In the genomic region with DNA sequence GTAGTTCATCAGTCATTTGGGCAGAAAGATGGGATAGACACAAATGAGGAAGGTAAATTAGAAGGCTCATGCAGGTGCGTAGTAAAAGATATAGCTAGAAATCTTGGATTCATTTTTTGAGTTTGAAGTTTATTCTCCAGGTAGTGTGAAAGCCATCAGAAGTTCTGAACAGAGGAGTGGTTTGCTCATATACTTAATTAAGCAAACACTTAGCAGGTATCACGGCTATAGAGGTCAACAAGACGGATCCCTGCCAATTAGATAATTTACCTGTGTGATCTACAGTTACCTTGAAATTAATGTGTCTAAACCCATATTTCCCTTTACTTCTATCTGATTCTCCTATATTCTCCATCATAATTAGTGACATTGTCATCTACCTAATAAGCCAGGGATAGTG, we compare ENCODE assay signal across 18 cellular contexts. TPM values are rescaled to one million over a fixed set of nuclear protein-coding genes. Genes with fewer than 3 reads are reported as not detected.
DNase-seq lines count a peak whose midpoint lies in the region; ATAC-seq and TF ChIP-seq lines count a peak whose summit lies in the region.
"Had no signal": no experiment of that assay in that cellular context is flagged by ENCODE, and none has a peak within 500 bp of the region (broad histone marks: within the 10 kb centered on the region; RNA-seq: fewer than 3 reads in every experiment).

No MANE protein-coding gene starts in this region.

- H4K5ac ChIP-seq in IMR-90 (ENCODE audit: low read depth, low read length) = no peak overlapping the region

- in situ Hi-C loops in IMR-90 (cut with MboI; ENCODE audit: low sequenced_read_pairs) = no loop called here

- H3K9me3 ChIP-seq in IMR-90 (ENCODE audit: control insufficient read depth, insufficient read depth, low read length) = no peaks in the 10 kb centered on the region
- H3K9me3 ChIP-seq in muscle layer of colon (ENCODE audit: low read length) = no peaks in the 10 kb centered on the region
- H3K9me3 ChIP-seq in skeletal muscle tissue (ENCODE audit: control insufficient read depth in 3 of 3, low read length in 3 of 3) = no peaks in the 10 kb centered on the region
- H3K9me3 ChIP-seq in ascending aorta = no peaks in the 10 kb centered on the region
- H3K9me3 ChIP-seq: adrenal gland, upper lobe of left lung had no signal

- dilution Hi-C loops in IMR-90 (cut with HindIII; ENCODE audit: low sequenced_read_pairs, unreplicated experiment) = no loop called here

- H4K8ac ChIP-seq in IMR-90 (ENCODE audit: low read depth in 2 of 2, low read length in 2 of 2) = no peak overlapping the region

- no peak overlapping the region for H3K4ac ChIP-seq in IMR-90 (ENCODE audit: low read depth, low read length)

- peaks cover 6% of the 10 kb centered on the region for H3K4me1 ChIP-seq in IMR-90 (ENCODE audit: control insufficient read depth, insufficient read depth, low read length)
- H3K4me1 ChIP-seq in muscle layer of colon (ENCODE audit: insufficient read depth, low read length) = peaks cover 39% of the 10 kb centered on the region
- peaks cover 13 to 18% (median 13%) of the 10 kb centered on the region in 3 donors for H3K4me1 ChIP-seq in skeletal muscle tissue (ENCODE audit: control insufficient read depth in 3 of 3, insufficient read depth in 3 of 3, low read length in 3 of 3)
- H3K4me1 ChIP-seq in ascending aorta = peaks cover 0 to 9% of the 10 kb centered on the region in 2 donors

- no peak overlapping the region for H3K9ac ChIP-seq in IMR-90 (ENCODE audit: low read depth, low read length)
- no peak overlapping the region for H3K9ac ChIP-seq in muscle layer of colon (ENCODE audit: low read length)
- H3K9ac ChIP-seq in skeletal muscle tissue (ENCODE audit: low read depth in 1 of 3, low read length in 3 of 3) = no peak overlapping the region
- H3K9ac ChIP-seq: KMS-11 had no signal

- no peak for ATAC-seq in IMR-90 (ENCODE audit: low read depth)
- ATAC-seq: natural killer cell treated with Interleukin-12 subunit alpha and Interleukin-12 subunit beta and Interleukin-15 and Interleukin-18, amount 100 ng/mL, for 72 hours; stimulated activated naive B cell treated with anti-CD40 and anti-IgM and Interleukin-4, amounts not matched to agents 10 μg/mL and 1 μg/mL and 100 μg/mL, for 72 hours; T-cell had no signal

- peak overlapping the region; percentile 2; the same call in 1 of the 2 replicates for H3K27ac ChIP-seq in IMR-90 (ENCODE audit: insufficient read depth, low read length)
- H3K27ac ChIP-seq in caudate nucleus (ENCODE audit: low read depth, low read length) = peak overlapping the region; percentile 67
- peak overlapping the region; percentile 32 for H3K27ac ChIP-seq in muscle layer of colon (ENCODE audit: low read depth, low read length)
- H3K27ac ChIP-seq in skeletal muscle tissue (ENCODE audit: low read depth, low read length) = peak overlapping the region; percentile 22
- H3K27ac ChIP-seq in ascending aorta = no peak overlapping the region
- H3K27ac ChIP-seq: adrenal gland, KMS-11 had no signal

- H4K91ac ChIP-seq in IMR-90 (ENCODE audit: insufficient read depth, low read depth, low read length) = no peak overlapping the region

- peaks cover 20% of the 10 kb centered on the region; the same call in 1 of the 2 replicates for H4K20me1 ChIP-seq in IMR-90 (ENCODE audit: insufficient read depth, low read length)

- H2BK120ac ChIP-seq in IMR-90 (ENCODE audit: low read depth, low read length) = no peak overlapping the region

- no peak overlapping the region for H2BK15ac ChIP-seq in IMR-90 (ENCODE audit: low read depth, low read length)

- CTCF ChIA-PET in IMR-90 (lab: Yijun Ruan, JAX) = no interaction called here

- peaks cover 13% of the 10 kb centered on the region for H3K9me1 ChIP-seq in IMR-90 (ENCODE audit: insufficient read depth, low read length)

- peaks cover 15 to 55% of the 10 kb centered on the region in 2 experiments for H3K79me1 ChIP-seq in IMR-90 (ENCODE audit: low read depth in 1 of 2, low read length in 2 of 2)

- H3K14ac ChIP-seq in IMR-90 (replicated peaks; ENCODE audit: low read depth, low read length) = no peak overlapping the region

- no peak overlapping the region for H2BK5ac ChIP-seq in IMR-90 (ENCODE audit: low read depth, low read length, poor library complexity, severe bottlenecking)

- H3K27me3 ChIP-seq in IMR-90 (ENCODE audit: control insufficient read depth, insufficient read depth, low read length) (no peaks in the 10 kb centered on the region), muscle layer of colon (ENCODE audit: control insufficient read depth in 1 of 2, insufficient read depth in 2 of 2, low read length in 2 of 2) (no peaks in the 10 kb centered on the region), skeletal muscle tissue (ENCODE audit: control insufficient read depth in 3 of 3, insufficient read depth in 3 of 3, low read length in 3 of 3) (no peaks in the 10 kb centered on the region), ascending aorta (no peaks in the 10 kb centered on the region)
- H3K27me3 ChIP-seq: adrenal gland, upper lobe of left lung had no signal

- TF ChIP-seq CTCF in IMR-90 (conservative IDR thresholded peaks at IDR 0.05; ENCODE audit: low read depth, low read length) (no peak), ascending aorta (IDR thresholded peaks at IDR 0.05) (no peak)

- H3K4me2 ChIP-seq in IMR-90 (ENCODE audit: low read depth, low read length) = no peak overlapping the region
- H3K4me2 ChIP-seq: KMS-11 had no signal

- no peak overlapping the region for H3K18ac ChIP-seq in IMR-90 (ENCODE audit: low read depth, low read length)

- no peak overlapping the region for H2AK9ac ChIP-seq in IMR-90 (replicated peaks; ENCODE audit: low read depth, low read length, poor library complexity)

- no CpG with 5 or more reads among the region's 3 CpGs for WGBS in IMR-90 (ENCODE audit: extremely low coverage in 2 of 2, insufficient read length in 1 of 2), 2 experiments

- no TSS peak for BruUV-seq in IMR-90 (replicated peaks; lab: Mats Ljungman, UMichigan)

- no peak overlapping the region for H2BK20ac ChIP-seq in IMR-90 (ENCODE audit: low read depth, low read length)

- H3K4me3 ChIP-seq in IMR-90 (ENCODE audit: insufficient read depth, low read depth, low read length) (no peak overlapping the region), muscle layer of colon (ENCODE audit: low read depth in 1 of 2, low read length in 2 of 2) (no peak overlapping the region), skeletal muscle tissue (ENCODE audit: low read length in 3 of 3) (no peak overlapping the region), ascending aorta (no peak overlapping the region)
- H3K4me3 ChIP-seq: adrenal gland, upper lobe of left lung had no signal

- no peak for TF ChIP-seq RAD21 in IMR-90 (IDR thresholded peaks at IDR 0.05; ENCODE audit: low read length)

- H3K23ac ChIP-seq in IMR-90 (ENCODE audit: low read depth, low read length) = no peak overlapping the region

- DNase-seq in IMR-90 (no peak), caudate nucleus (lab: John Stamatoyannopoulos, UW) (no peak), ascending aorta (ENCODE audit: low spot score in 2 of 2) (no peak), T-helper 2 cell (no peak), NCI-H524 treated with DMSO at 0.1 percent for 48 hours (lab: John Stamatoyannopoulos, UW) (no peak), C1 segment of cervical spinal cord (lab: John Stamatoyannopoulos, UW) (no peak)
- DNase-seq: activated CD4-positive, alpha-beta T cell treated with anti-CD3 and anti-CD28 coated beads for 48 hours; activated effector memory CD4-positive, alpha-beta T cell treated with anti-CD3 and anti-CD28 coated beads, Interleukin-2, amount 50 U/mL, for 16 hours; adrenal gland; NCI-H510A; right cardiac atrium; stimulated activated naive B cell treated with anti-CD40 and anti-IgM and Interleukin-4, amounts not matched to agents 10 μg/mL and 1 μg/mL and 100 μg/mL, for 72 hours; T-cell; upper lobe of left lung had no signal

- intact Hi-C loops in IMR-90 (cut with micrococcal nuclease) (no loop called here), ascending aorta (cut with DNase I) (no loop called here)

- no peak overlapping the region for H2AFZ ChIP-seq in IMR-90 (replicated peaks; ENCODE audit: low read length, poor library complexity)

- H3K36me3 ChIP-seq in IMR-90 (ENCODE audit: control insufficient read depth, insufficient read depth, low read length) = peaks cover 6% of the 10 kb centered on the region
- no peaks in the 10 kb centered on the region for H3K36me3 ChIP-seq in muscle layer of colon (ENCODE audit: insufficient read depth, low read length)
- no peaks in the 10 kb centered on the region for H3K36me3 ChIP-seq in skeletal muscle tissue (ENCODE audit: control insufficient read depth in 3 of 3, insufficient read depth in 3 of 3, low read length in 3 of 3)
- peaks cover 0 to 5% of the 10 kb centered on the region in 2 donors for H3K36me3 ChIP-seq in ascending aorta
- H3K36me3 ChIP-seq: adrenal gland, upper lobe of left lung had no signal

- no peak overlapping the region for H2AK5ac ChIP-seq in IMR-90 (ENCODE audit: low read depth, low read length)

- TF ChIP-seq POLR2A in IMR-90 (IDR thresholded peaks at IDR 0.05; ENCODE audit: low read depth, low read length) = no peak

- H3K56ac ChIP-seq in IMR-90 (ENCODE audit: extremely low read depth, insufficient read depth, low read length) = no peak overlapping the region

- POLR2A ChIA-PET in IMR-90 (lab: Charles Lee; ENCODE audit: unreplicated experiment) = no interaction called here

TF ChIP-seq in IMR-90, 13 proteins besides CTCF, POLR2A, EP300 and RAD21:
- TF ChIP-seq RFX5 (IDR thresholded peaks at IDR 0.05; ENCODE audit: low read depth, low read length) = no peak
- TF ChIP-seq MAFK (IDR thresholded peaks at IDR 0.05; ENCODE audit: low read depth, low read length) = no peak
- TF ChIP-seq CEBPB (IDR thresholded peaks at IDR 0.05; ENCODE audit: low read depth, low read length) = no peak
- TF ChIP-seq MXI1 (IDR thresholded peaks at IDR 0.05; ENCODE audit: borderline replicate concordance, low read depth, low read length) = no peak
- no peak for TF ChIP-seq RCOR1 (IDR thresholded peaks at IDR 0.05; ENCODE audit: insufficient replicate concordance, low read length)

RNA-seq across cellular contexts. Expression of a gene that starts 29.7 kb away (rescaled TPM):
- total RNA-seq in IMR-90 (2012; rRNA removed) = 40.1 and 63.0 TPM in 2 replicates
- polyA plus RNA-seq in IMR-90 (2012; rRNA removed) = 14.4 and 17.7 TPM in 2 replicates
- 3.1 and 6.7 TPM in 2 replicates for polyA plus RNA-seq in IMR-90 (2012; cell fraction: cytosol; rRNA removed)
- polyA plus RNA-seq in IMR-90 (2012; cell fraction: nucleus; rRNA removed; ENCODE audit: low replicate concordance) = 2.4 and 16.7 TPM in 2 replicates
- total RNA-seq in skeletal muscle tissue = 15.7 TPM
- total RNA-seq in ascending aorta = 155 TPM

Comparison
In these comparisons a context has a peak if more than half of its experiments do, and no peak if none do; other contexts are left out.
1. H3K27ac ChIP-seq: peak in IMR-90 (single experiment), caudate nucleus (single experiment), muscle layer of colon (single experiment) and skeletal muscle tissue (single experiment); none in ascending aorta (0 of 2).